15 cellular contexts compared by ENCODE assay signal in genomic region chr5:54526604-54527359, GRCh38.
"Had no signal": no experiment of that assay in that cellular context is flagged by ENCODE, and none has a peak within 500 bp of the region (broad histone marks: within the 10 kb centered on the region; RNA-seq: fewer than 3 reads in every experiment).

No MANE protein-coding gene starts in this region.

- H3K27me3 Mint-ChIP-seq: activated naive CD4-positive, alpha-beta T cell treated with anti-CD3 and anti-CD28 coated beads, Interleukin-2, amount 10 ng/mL, durations not matched to agents 7 days and 5 days; natural killer cell treated with Interleukin-12 subunit alpha and Interleukin-12 subunit beta and Interleukin-15 and Interleukin-18, amount 100 ng/mL, for 72 hours had no signal

- ATAC-seq: natural killer cell treated with Interleukin-12 subunit alpha and Interleukin-12 subunit beta and Interleukin-15 and Interleukin-18, amount 100 ng/mL, for 72 hours; right cardiac atrium; stimulated activated naive CD8-positive, alpha-beta T cell treated with anti-CD3 and anti-CD28 coated beads, Interleukin-15, Interleukin-2, amounts not matched to agents 100 U/mL and 50 U/mL, for 24 hours had no signal

- H3K27me3 ChIP-seq: uterus had no signal

- H3K4me2 ChIP-seq: smooth muscle cell had no signal

- H3K4me3 ChIP-seq: smooth muscle cell, uterus had no signal

- H3K4me3 Mint-ChIP-seq: activated naive CD4-positive, alpha-beta T cell treated with anti-CD3 and anti-CD28 coated beads, Interleukin-2, amount 10 ng/mL, durations not matched to agents 7 days and 5 days; natural killer cell treated with Interleukin-12 subunit alpha and Interleukin-12 subunit beta and Interleukin-15 and Interleukin-18, amount 100 ng/mL, for 72 hours; T-helper 2 cell treated with Interferon-gamma antibody and Interleukin-4, amounts not matched to agents 5 μg/mL and 100 μg/mL, for 36 hours had no signal

- H3K36me3 Mint-ChIP-seq: natural killer cell treated with Interleukin-12 subunit alpha and Interleukin-12 subunit beta and Interleukin-15 and Interleukin-18, amount 100 ng/mL, for 72 hours had no signal

- H3K9me3 Mint-ChIP-seq: activated naive CD4-positive, alpha-beta T cell treated with anti-CD3 and anti-CD28 coated beads, Interleukin-2, amount 10 ng/mL, durations not matched to agents 7 days and 5 days; activated T-helper 2 cell treated with anti-CD3 and anti-CD28 coated beads, Interferon-gamma antibody, Interleukin-2, Interleukin-4, amounts not matched to agents 10 μg/mL and 5 μg/mL and 100 μg/mL, durations not matched to agents 14 hours and 24 hours and 36 hours; natural killer cell treated with Interleukin-12 subunit alpha and Interleukin-12 subunit beta and Interleukin-15 and Interleukin-18, amount 100 ng/mL, for 72 hours; T-helper 2 cell treated with Interferon-gamma antibody and Interleukin-4, amounts not matched to agents 5 μg/mL and 100 μg/mL, for 36 hours had no signal

- H3K27ac Mint-ChIP-seq: activated naive CD4-positive, alpha-beta T cell treated with anti-CD3 and anti-CD28 coated beads, Interleukin-2, amount 10 ng/mL, durations not matched to agents 7 days and 5 days; activated T-helper 2 cell treated with anti-CD3 and anti-CD28 coated beads, Interferon-gamma antibody, Interleukin-2, Interleukin-4, amounts not matched to agents 10 μg/mL and 5 μg/mL and 100 μg/mL, durations not matched to agents 14 hours and 24 hours and 36 hours; natural killer cell treated with Interleukin-12 subunit alpha and Interleukin-12 subunit beta and Interleukin-15 and Interleukin-18, amount 100 ng/mL, for 72 hours; T-helper 2 cell treated with Interferon-gamma antibody and Interleukin-4, amounts not matched to agents 5 μg/mL and 100 μg/mL, for 36 hours had no signal

- DNase-seq: activated CD4-positive, alpha-beta T cell treated with anti-CD3 and anti-CD28 coated beads for 1 hour; activated CD4-positive, alpha-beta T cell treated with anti-CD3 and anti-CD28 coated beads, Interleukin-2, amount 50 U/mL, for 4 hours; activated naive CD4-positive, alpha-beta T cell treated with anti-CD3 and anti-CD28 coated beads, Interleukin-2, amount 10 ng/mL, durations not matched to agents 7 days and 5 days; erythroblast; islet precursor cell; mesendoderm; nucleus accumbens; posterior cingulate gyrus; right cardiac atrium; stimulated activated naive CD8-positive, alpha-beta T cell treated with anti-CD3 and anti-CD28 coated beads, Interleukin-15, Interleukin-2, amounts not matched to agents 100 U/mL and 50 U/mL, for 24 hours; uterus had no signal

- H3K9me3 ChIP-seq: uterus had no signal

- H3K36me3 ChIP-seq: uterus had no signal
